ENCODE assay signal across 29 cellular contexts in the genomic region with DNA sequence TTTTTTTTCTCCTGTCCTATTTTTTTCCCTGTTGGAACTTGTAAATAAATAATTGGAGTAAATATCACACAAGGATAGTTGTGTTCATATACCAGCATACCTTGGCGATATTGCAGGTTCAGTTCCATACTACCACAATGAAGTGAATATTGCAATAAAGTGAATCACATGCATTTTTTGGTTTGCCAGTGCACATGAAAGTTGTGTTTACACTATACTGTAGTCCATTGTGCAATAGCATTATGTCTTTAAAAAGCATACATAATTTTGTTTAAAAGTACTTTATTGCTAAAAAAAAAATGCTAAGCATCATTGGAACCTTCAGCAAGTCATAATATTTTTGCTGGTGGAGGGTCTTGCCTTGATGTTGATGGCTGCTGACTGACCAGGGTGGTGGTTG.
DNase-seq lines count a peak whose midpoint lies in the region; ATAC-seq, FAIRE-seq and TF ChIP-seq lines count a peak whose summit lies in the region.
"Had no signal": no experiment of that assay in that cellular context is flagged by ENCODE, and none has a peak within 500 bp of the region (broad histone marks: within the 10 kb centered on the region; RNA-seq: fewer than 3 reads in every experiment).

No MANE protein-coding gene starts in this region.

- H3K27ac Mint-ChIP-seq in MCF 10A (ENCODE audit: low read depth, unreplicated experiment) = no peak overlapping the region
- H3K27ac Mint-ChIP-seq: CD14-positive monocyte; CD4-positive, alpha-beta memory T cell; CD4-positive, CD25-positive, alpha-beta regulatory T cell; CD8-positive, alpha-beta memory T cell had no signal

- no peaks in the 10 kb centered on the region for H3K36me3 ChIP-seq in breast epithelium
- H3K36me3 ChIP-seq: BE2C, BLaER1 had no signal

- ATAC-seq in GM21390 (IDR thresholded peaks at IDR 0.05; ENCODE audit: unreplicated experiment) = no peak
- ATAC-seq: GM12878 had no signal

- no peak overlapping the region for H3K27ac ChIP-seq in breast epithelium
- H3K27ac ChIP-seq: 22Rv1, BLaER1 had no signal

- no peaks in the 10 kb centered on the region for H3K9me3 Mint-ChIP-seq in MCF 10A (ENCODE audit: unreplicated experiment)

- CTCF ChIA-PET in MCF 10A (lab: Yijun Ruan, JAX) = no interaction called here

- DNase-seq in MCF 10A (ENCODE audit: unreplicated experiment) (peak; percentile 4), breast epithelium (ENCODE audit: low spot score in 2 of 2) (no peak), amniotic epithelial cell (ENCODE audit: low read depth) (peak; percentile 7), fibroblast of peridontal ligament (ENCODE audit: extremely low read depth) (peak; percentile 34), iris pigment epithelial cell (ENCODE audit: low read depth) (peak; percentile 34), GM19239 (ENCODE audit: insufficient read length, low spot score) (no peak), NCI-H2107 treated with DMSO at 0.1 percent for 48 hours (lab: John Stamatoyannopoulos, UW; ENCODE audit: unreplicated experiment) (no peak)
- DNase-seq: ACHN; BE2C; C1 segment of cervical spinal cord; CD4-positive, alpha-beta memory T cell; CD4-positive, CD25-positive, alpha-beta regulatory T cell; CD8-positive, alpha-beta memory T cell; COR-L47; DMS 273 treated with DMSO at 0.1 percent for 48 hours; DMS153; DMS53; DMS79; DND-41; EL; GDM1 had no signal

- TF ChIP-seq CTCF in MCF 10A (IDR thresholded peaks at IDR 0.05; ENCODE audit: unreplicated experiment) (no peak), breast epithelium (IDR thresholded peaks at IDR 0.05) (no peak)

- FAIRE-seq in GM19239 (lab: Jason Lieb, UNC) = no peak
- FAIRE-seq: A204.1, GM12878, GM12892, GM18507 had no signal

- H3K4me3 ChIP-seq in breast epithelium = no peak overlapping the region
- H3K4me3 ChIP-seq: BLaER1, GM12878 had no signal

- intact Hi-C loops in MCF 10A (cut with micrococcal nuclease) = no loop called here
- intact Hi-C loops in breast epithelium (cut with DNase I; ENCODE audit: low total_unique reads) = no loop called here

- H3K9me3 ChIP-seq in breast epithelium = no peaks in the 10 kb centered on the region
- H3K9me3 ChIP-seq: BE2C, BLaER1 had no signal

- no peak overlapping the region for H3K4me3 Mint-ChIP-seq in MCF 10A (ENCODE audit: unreplicated experiment)
- H3K4me3 Mint-ChIP-seq: CD14-positive monocyte; CD4-positive, alpha-beta memory T cell; CD4-positive, CD25-positive, alpha-beta regulatory T cell; CD8-positive, alpha-beta memory T cell had no signal

- TF ChIP-seq POLR2A in breast epithelium (IDR thresholded peaks at IDR 0.05) = no peak

- no peaks in the 10 kb centered on the region for H3K27me3 ChIP-seq in breast epithelium
- H3K27me3 ChIP-seq: BE2C, BLaER1 had no signal

- H3K27me3 Mint-ChIP-seq in MCF 10A (ENCODE audit: insufficient read depth, unreplicated experiment) = no peaks in the 10 kb centered on the region
- H3K27me3 Mint-ChIP-seq: CD4-positive, alpha-beta memory T cell; CD4-positive, CD25-positive, alpha-beta regulatory T cell; CD8-positive, alpha-beta memory T cell had no signal

- BruUV-seq in MCF 10A (replicated peaks; lab: Mats Ljungman, UMichigan) = no TSS peak

- POLR2A ChIA-PET in MCF 10A (lab: Yijun Ruan, JAX) = no interaction called here

- H3K4me1 ChIP-seq in breast epithelium = no peaks in the 10 kb centered on the region
- H3K4me1 ChIP-seq: BE2C, BLaER1 had no signal

- no peaks in the 10 kb centered on the region for H3K4me1 Mint-ChIP-seq in MCF 10A (ENCODE audit: insufficient read depth, unreplicated experiment)
- H3K4me1 Mint-ChIP-seq: CD14-positive monocyte; CD4-positive, alpha-beta memory T cell; CD4-positive, CD25-positive, alpha-beta regulatory T cell; CD8-positive, alpha-beta memory T cell had no signal

- no peaks in the 10 kb centered on the region for H3K36me3 Mint-ChIP-seq in MCF 10A (ENCODE audit: insufficient read depth, unreplicated experiment)

Comparison
In these comparisons a context has a peak if more than half of its experiments do, and no peak if none do; other contexts are left out.
1. DNase-seq: peak in MCF 10A (single experiment), amniotic epithelial cell (single experiment), fibroblast of peridontal ligament (single experiment) and iris pigment epithelial cell (single experiment); none in breast epithelium (0 of 2), GM19239 (single experiment) and NCI-H2107 treated with DMSO at 0.1 percent for 48 hours (single experiment).